Comparison of ENCODE assay signal across 22 cellular contexts in genomic region chr3:79983063-79983561, GRCh38.
"Had no signal": no experiment of that assay in that cellular context is flagged by ENCODE, and none has a peak within 500 bp of the region (broad histone marks: within the 10 kb centered on the region; RNA-seq: fewer than 3 reads in every experiment).

No MANE protein-coding gene starts in this region.

- H3K9me3 ChIP-seq: left lung, sigmoid colon had no signal

- H3K36me3 Mint-ChIP-seq: stimulated activated memory B cell treated with anti-CD40 and anti-IgM and Interleukin-4, amounts not matched to agents 10 μg/mL and 1 μg/mL and 100 μg/mL, for 72 hours had no signal

- H3K27me3 ChIP-seq: left lung, sigmoid colon had no signal

- DNase-seq: activated CD4-positive, alpha-beta T cell treated with anti-CD3 and anti-CD28 coated beads, Interleukin-2, amount 10 ng/mL, durations not matched to agents 7 days and 5 days; activated CD8-positive, alpha-beta memory T cell treated with anti-CD3 and anti-CD28 coated beads, Interleukin-2, amount 50 U/mL, for 4 hours; activated CD8-positive, alpha-beta T cell treated with anti-CD3 and anti-CD28 coated beads, Interleukin-2, amount 10 ng/mL, durations not matched to agents 7 days and 5 days; activated effector memory CD4-positive, alpha-beta T cell treated with Interleukin-2 at 50 U/mL for 16 hours; activated naive CD4-positive, alpha-beta T cell treated with anti-CD3 and anti-CD28 coated beads, Interleukin-2, amount 50 U/mL, for 16 hours; activated T-cell treated with anti-CD3 and anti-CD28 coated beads, Interleukin-2, amount 50 U/mL, for 4 hours; cerebellar nuclear complex; effector memory CD4-positive, alpha-beta T cell; foreskin fibroblast; islet precursor cell; left lung; mammary epithelial cell; midbrain; nephron progenitor cell; nucleus accumbens; sigmoid colon; stimulated activated CD4-positive, alpha-beta T cell treated with anti-CD3 and anti-CD28 coated beads, Interleukin-4, amount 100 ng/mL, for 4 hours; T1000 had no signal

- H3K27ac Mint-ChIP-seq: activated CD4-positive, alpha-beta T cell treated with anti-CD3 and anti-CD28 coated beads, Interleukin-2, amount 10 ng/mL, durations not matched to agents 7 days and 5 days; activated CD8-positive, alpha-beta T cell treated with anti-CD3 and anti-CD28 coated beads, Interleukin-2, amount 10 ng/mL, durations not matched to agents 7 days and 5 days; dendritic cell treated with granulocyte-macrophage colony-stimulating factor and Interleukin-4, amounts not matched to agents 40 ng/mL and 50 ng/mL, for 4 days; stimulated activated memory B cell treated with anti-CD40 and anti-IgM and Interleukin-4, amounts not matched to agents 10 μg/mL and 1 μg/mL and 100 μg/mL, for 72 hours had no signal

- ATAC-seq: activated CD4-positive, CD25-positive, alpha-beta regulatory T cell treated with anti-CD3 and anti-CD28 coated beads, Interleukin-2, amount 50 U/mL, for 24 hours; activated CD8-positive, alpha-beta T cell treated with anti-CD3 and anti-CD28 coated beads, Interleukin-2, amount 10 ng/mL, durations not matched to agents 7 days and 5 days; activated T-cell treated with anti-CD3 and anti-CD28 coated beads, Interleukin-2, amount 50 U/mL, for 4 hours; left lung; stimulated activated memory B cell treated with anti-CD40 and anti-IgM and Interleukin-4, amounts not matched to agents 10 μg/mL and 1 μg/mL and 100 μg/mL, for 72 hours had no signal

- H3K4me3 Mint-ChIP-seq: activated CD4-positive, alpha-beta T cell treated with anti-CD3 and anti-CD28 coated beads, Interleukin-2, amount 10 ng/mL, durations not matched to agents 7 days and 5 days; activated CD8-positive, alpha-beta T cell treated with anti-CD3 and anti-CD28 coated beads, Interleukin-2, amount 10 ng/mL, durations not matched to agents 7 days and 5 days; activated T-cell treated with anti-CD3 and anti-CD28 coated beads, Interleukin-2, amount 50 U/mL, for 4 hours; dendritic cell treated with granulocyte-macrophage colony-stimulating factor and Interleukin-4, amounts not matched to agents 40 ng/mL and 50 ng/mL, for 4 days; nephron progenitor cell; stimulated activated memory B cell treated with anti-CD40 and anti-IgM and Interleukin-4, amounts not matched to agents 10 μg/mL and 1 μg/mL and 100 μg/mL, for 72 hours had no signal

- H3K4me1 Mint-ChIP-seq: activated CD4-positive, alpha-beta T cell treated with anti-CD3 and anti-CD28 coated beads, Interleukin-2, amount 10 ng/mL, durations not matched to agents 7 days and 5 days; nephron progenitor cell; stimulated activated memory B cell treated with anti-CD40 and anti-IgM and Interleukin-4, amounts not matched to agents 10 μg/mL and 1 μg/mL and 100 μg/mL, for 72 hours had no signal

- H3K36me3 ChIP-seq: left lung, sigmoid colon had no signal

- H3K4me3 ChIP-seq: left lung, sigmoid colon had no signal

- H3K4me1 ChIP-seq: left lung, sigmoid colon had no signal

- H3K27me3 Mint-ChIP-seq: activated CD4-positive, alpha-beta T cell treated with anti-CD3 and anti-CD28 coated beads, Interleukin-2, amount 10 ng/mL, durations not matched to agents 7 days and 5 days; dendritic cell treated with granulocyte-macrophage colony-stimulating factor and Interleukin-4, amounts not matched to agents 40 ng/mL and 50 ng/mL, for 4 days; stimulated activated memory B cell treated with anti-CD40 and anti-IgM and Interleukin-4, amounts not matched to agents 10 μg/mL and 1 μg/mL and 100 μg/mL, for 72 hours had no signal

- H3K27ac ChIP-seq: epithelial cell of prostate, left lung, sigmoid colon had no signal

- H3K9me3 Mint-ChIP-seq: dendritic cell treated with granulocyte-macrophage colony-stimulating factor and Interleukin-4, amounts not matched to agents 40 ng/mL and 50 ng/mL, for 4 days; nephron progenitor cell had no signal
